ENCODE assay signal across 8 cellular contexts in the genomic region with DNA sequence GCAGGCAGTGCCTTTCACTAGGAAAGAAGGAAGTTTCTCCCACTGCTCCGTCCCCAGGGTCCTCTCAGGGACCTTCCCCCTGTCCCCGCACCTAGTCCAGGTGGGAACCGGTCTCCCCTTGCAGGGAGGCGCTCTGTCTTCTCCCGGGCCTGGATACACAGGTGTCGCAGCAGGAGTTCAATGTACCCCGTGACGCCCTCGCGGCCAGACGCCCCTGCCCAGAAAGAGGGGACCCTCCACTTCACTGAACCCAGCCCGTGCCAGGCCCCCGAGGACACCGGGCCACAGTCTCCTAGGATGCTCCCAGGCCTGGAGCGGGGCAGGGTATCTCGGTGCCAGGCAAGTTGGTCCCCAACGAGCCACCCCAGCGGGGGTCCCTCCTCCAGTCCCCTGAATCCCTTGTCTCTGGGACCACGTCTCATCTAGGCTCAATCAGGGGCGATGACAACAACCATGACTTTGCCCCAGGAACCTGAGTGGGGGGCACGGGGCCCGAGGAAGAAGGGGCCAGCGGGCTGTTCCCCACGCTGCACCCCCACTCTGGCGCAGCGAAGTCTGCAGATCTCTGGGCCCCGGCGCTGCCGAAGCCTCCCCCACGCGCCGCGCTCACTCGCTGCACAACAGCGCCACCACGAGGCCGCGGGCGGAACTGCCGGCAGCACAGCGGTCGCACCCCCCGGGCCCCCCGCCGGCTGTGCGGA.
DNase-seq lines count a peak whose midpoint lies in the region; ATAC-seq and TF ChIP-seq lines count a peak whose summit lies in the region.

No MANE protein-coding gene starts in this region.

- H3K36me3 ChIP-seq in testis (ENCODE audit: low read depth, missing control alignments): no peaks in the 10 kb centered on the region

- no peaks in the 10 kb centered on the region for H3K9me3 ChIP-seq in testis

- H3K4me3 ChIP-seq in foreskin fibroblast (ENCODE audit: low read depth in 1 of 2, low read length in 2 of 2): no peak overlapping the region
- peak overlapping the region; percentile 33 to 40 for H3K4me3 ChIP-seq in testis

- DNase-seq in NCI-H146 (lab: John Stamatoyannopoulos, UW) (peak; percentile 9), NCI-H146 treated with DMSO at 0.1 percent for 48 hours (lab: John Stamatoyannopoulos, UW; ENCODE audit: unreplicated experiment) (no peak), NOMO-1 treated with dmso at 0.1 percent for 144 hours (lab: John Stamatoyannopoulos, UW; ENCODE audit: unreplicated experiment) (peak; percentile 34), activated T-helper 1 cell treated with Interleukin-2 at 50 U/mL for 16 hours (ENCODE audit: low read depth) (peak; percentile 66), foreskin fibroblast (peak; percentile 1 to 12), omental fat pad (ENCODE audit: low spot score) (peak; percentile 48), testis (peak; percentile 79)

- TF ChIP-seq CTCF in foreskin fibroblast (IDR thresholded peaks at IDR 0.05; ENCODE audit: low read depth, low read length): peak; percentile 86
- TF ChIP-seq CTCF in omental fat pad (IDR thresholded peaks at IDR 0.05): peak in 2 of 3 donors; percentile 37 to 76
- TF ChIP-seq CTCF in testis (IDR thresholded peaks at IDR 0.05): peak; percentile 96 to 100 (median 98)

- no peak overlapping the region for H3K27ac ChIP-seq in testis

- peak; percentile 64 for ATAC-seq in omental fat pad (ENCODE audit: low FRiP score)
- ATAC-seq in GM18870 (IDR thresholded peaks at IDR 0.05; ENCODE audit: unreplicated experiment): no peak

- intact Hi-C loops in testis (cut with DNase I; ENCODE audit: low total_unique reads): no loop called here

- no peaks in the 10 kb centered on the region for H3K27me3 ChIP-seq in testis

- no peak for TF ChIP-seq POLR2A in testis (IDR thresholded peaks at IDR 0.05)

- 4 to 33% methylated on average over 6 to 46 of the region's 46 CpGs for WGBS in testis, 2 donors

- peaks cover 7% of the 10 kb centered on the region for H3K4me1 ChIP-seq in testis

Comparison
In these comparisons a context has a peak if more than half of its experiments do, and no peak if none do; other contexts are left out.
1. H3K4me3 ChIP-seq: peak in testis (2 of 2); none in foreskin fibroblast (0 of 2).
2. Peak in every context shown above with its lines, with median percentiles within 50 percentile points of each other: CTCF ChIP-seq.